Comparison of ENCODE assay signal across 34 cellular contexts in genomic region chr5:93010037-93010436, GRCh38.
"Had no signal": no experiment of that assay in that cellular context is flagged by ENCODE, and none has a peak within 500 bp of the region (broad histone marks: within the 10 kb centered on the region; RNA-seq: fewer than 3 reads in every experiment).

No MANE protein-coding gene starts in this region.

- H3K27me3 ChIP-seq: MG63 had no signal

- H3K4me2 ChIP-seq: KMS-11 had no signal

- H3K36me3 ChIP-seq: MG63 had no signal

- DNase-seq: Kasumi-1, MG63, MM.1S, MV-4-11, NCI-H1048, NCI-H1092, NCI-H1092 treated with DMSO at 0.1 percent for 48 hours, NCI-H1105, NCI-H1105 treated with DMSO at 0.1 percent for 48 hours, NCI-H1417, NCI-H1417 treated with DMSO at 0.1 percent for 48 hours, NCI-H1436, NCI-H1436 treated with DMSO at 0.1 percent for 48 hours, NCI-H146, NCI-H1694, NCI-H1694 treated with DMSO at 0.1 percent for 48 hours, NCI-H187, NCI-H187 treated with DMSO at 0.1 percent for 48 hours, NCI-H1930, NCI-H2029, NCI-H2029 treated with DMSO at 0.1 percent for 48 hours, NCI-H2081, NCI-H2081 treated with DMSO at 0.1 percent for 48 hours, NCI-H2107, NCI-H2171, NCI-H2171 treated with DMSO at 0.1 percent for 48 hours, NCI-H2227 treated with DMSO at 0.1 percent for 48 hours, NCI-H226, NCI-H345, NCI-H446, NCI-H446 treated with DMSO at 0.1 percent for 48 hours, NCI-H510A, NCI-H510A treated with DMSO at 0.1 percent for 48 hours had no signal

- H3K4me3 ChIP-seq: MG63 had no signal

- H3K9me3 ChIP-seq: MG63 had no signal

- H3K9ac ChIP-seq: KMS-11 had no signal

- H3K27ac ChIP-seq: KMS-11 had no signal
